ENCODE assay signal across 8 cellular contexts in genomic region chr22:40635008-40635939, GRCh38. TPM values are rescaled to one million over a fixed set of nuclear protein-coding genes. Genes with fewer than 3 reads are reported as not detected.
A peak's percentile ranks its signal among the peaks of the same experiment; 100 is the strongest.
DNase-seq lines count a peak whose midpoint lies in the region; ATAC-seq and TF ChIP-seq lines count a peak whose summit lies in the region.

No MANE protein-coding gene starts in this region.

- no peak for TF ChIP-seq CTCF in GM12865 (IDR thresholded peaks at IDR 0.05; ENCODE audit: insufficient read depth, low read depth, low read length, missing control alignments)
- no peak for TF ChIP-seq CTCF in WI38 (IDR thresholded peaks at IDR 0.05; ENCODE audit: low read depth, low read length)
- TF ChIP-seq CTCF in cardiac muscle cell (IDR thresholded peaks at IDR 0.05; ENCODE audit: low read depth, low read length), result no peak
- no peak for TF ChIP-seq CTCF in retinal pigment epithelial cell (conservative IDR thresholded peaks at IDR 0.05; ENCODE audit: low read depth, low read length)
- no peak for TF ChIP-seq CTCF in GM13977 (IDR thresholded peaks at IDR 0.05; ENCODE audit: extremely low read depth, insufficient read depth, missing control alignments)

- no peaks in the 10 kb centered on the region for H3K9me3 ChIP-seq in cardiac muscle cell (ENCODE audit: low read depth)

- no peak for ATAC-seq in HG02623 (IDR thresholded peaks at IDR 0.05; ENCODE audit: unreplicated experiment)

- no peak for DNase-seq in GM12865 (ENCODE audit: low read depth)
- DNase-seq in cardiac muscle cell (ENCODE audit: low read depth in 1 of 2, low spot score in 1 of 2), result peak in 1 of 2 donors; percentile 37
- no peak for DNase-seq in retinal pigment epithelial cell (ENCODE audit: low read depth)
- DNase-seq in SHP77 (lab: John Stamatoyannopoulos, UW), result no peak
- DNase-seq in OCI-M2 (lab: John Stamatoyannopoulos, UW; ENCODE audit: unreplicated experiment), result no peak
- DNase-seq in GM13977 (ENCODE audit: low spot score), result no peak

- no peak overlapping the region for H3K27ac ChIP-seq in cardiac muscle cell

- no peaks in the 10 kb centered on the region for H3K27me3 ChIP-seq in cardiac muscle cell

- in situ Hi-C loops in GM13977 (cut with MboI; ENCODE audit: low pct_unique_long_range_greater_than_20kb, low sequenced_read_pairs, unreplicated experiment), result no loop called here

- H3K36me3 ChIP-seq in cardiac muscle cell, result no peaks in the 10 kb centered on the region

- no peaks in the 10 kb centered on the region for H3K4me1 ChIP-seq in cardiac muscle cell (ENCODE audit: low read depth)

- H3K4me3 ChIP-seq in GM12865 (ENCODE audit: low read depth, low read length) (peak overlapping the region; percentile 77), WI38 (ENCODE audit: low read depth, low read length) (peak overlapping the region; percentile 95), cardiac muscle cell (peak overlapping the region; percentile 95), retinal pigment epithelial cell (ENCODE audit: low read length) (peak overlapping the region; percentile 70)

RNA-seq across cellular contexts. Expression of gene MRTFA, which starts 1.2 kb away (rescaled TPM):
- 61.1 and 116 TPM in 2 replicates for total RNA-seq in cardiac muscle cell
- 32.6 and 44.7 TPM in 2 replicates for polyA plus RNA-seq in cardiac muscle cell

RNA-seq across cellular contexts. Expression of gene MCHR1, which starts 44.0 kb away (rescaled TPM):
- total RNA-seq in cardiac muscle cell, result 0.12 and 0.14 TPM in 2 replicates
- 0.59 TPM in 1 of 2 replicates, not detected in the other for polyA plus RNA-seq in cardiac muscle cell
